Comparison of ENCODE assay signal across 1 cellular context in genomic region chr19:19171110-19171672, GRCh38.
TF ChIP-seq lines count a peak whose summit lies in the region.

No MANE protein-coding gene starts in this region.

TF ChIP-seq in HepG2, 621 proteins besides CTCF, POLR2A, EP300 and RAD21:
- no peak for TF ChIP-seq ZNF329 (CRISPR knock-in tag; IDR thresholded peaks at IDR 0.05; ENCODE audit: low read depth)
- 0 out of 2 replicates have a peak, but pooled peaks have one; percentile 35 for TF ChIP-seq NAIF1 (CRISPR knock-in tag; IDR thresholded peaks at IDR 0.05; ENCODE audit: borderline replicate concordance)
- TF ChIP-seq ZNF770 (CRISPR knock-in tag; IDR thresholded peaks at IDR 0.05) = peak; percentile 70
- TF ChIP-seq GMEB2 (CRISPR knock-in tag; IDR thresholded peaks at IDR 0.05; ENCODE audit: low read depth) = no peak
- no peak for TF ChIP-seq SKIL (CRISPR knock-in tag; IDR thresholded peaks at IDR 0.05; ENCODE audit: borderline replicate concordance)
- no peak for TF ChIP-seq TBX2 (CRISPR knock-in tag; IDR thresholded peaks at IDR 0.05; ENCODE audit: borderline replicate concordance)
- peak; percentile 77 for TF ChIP-seq ZNF121 (CRISPR knock-in tag; IDR thresholded peaks at IDR 0.05)
- 0 out of 2 replicates have a peak, but pooled peaks have one; percentile 7 for TF ChIP-seq ZBTB46 (CRISPR knock-in tag; IDR thresholded peaks at IDR 0.05; ENCODE audit: borderline replicate concordance)
